Comparison of ENCODE assay signal across 8 cellular contexts in the genomic region with DNA sequence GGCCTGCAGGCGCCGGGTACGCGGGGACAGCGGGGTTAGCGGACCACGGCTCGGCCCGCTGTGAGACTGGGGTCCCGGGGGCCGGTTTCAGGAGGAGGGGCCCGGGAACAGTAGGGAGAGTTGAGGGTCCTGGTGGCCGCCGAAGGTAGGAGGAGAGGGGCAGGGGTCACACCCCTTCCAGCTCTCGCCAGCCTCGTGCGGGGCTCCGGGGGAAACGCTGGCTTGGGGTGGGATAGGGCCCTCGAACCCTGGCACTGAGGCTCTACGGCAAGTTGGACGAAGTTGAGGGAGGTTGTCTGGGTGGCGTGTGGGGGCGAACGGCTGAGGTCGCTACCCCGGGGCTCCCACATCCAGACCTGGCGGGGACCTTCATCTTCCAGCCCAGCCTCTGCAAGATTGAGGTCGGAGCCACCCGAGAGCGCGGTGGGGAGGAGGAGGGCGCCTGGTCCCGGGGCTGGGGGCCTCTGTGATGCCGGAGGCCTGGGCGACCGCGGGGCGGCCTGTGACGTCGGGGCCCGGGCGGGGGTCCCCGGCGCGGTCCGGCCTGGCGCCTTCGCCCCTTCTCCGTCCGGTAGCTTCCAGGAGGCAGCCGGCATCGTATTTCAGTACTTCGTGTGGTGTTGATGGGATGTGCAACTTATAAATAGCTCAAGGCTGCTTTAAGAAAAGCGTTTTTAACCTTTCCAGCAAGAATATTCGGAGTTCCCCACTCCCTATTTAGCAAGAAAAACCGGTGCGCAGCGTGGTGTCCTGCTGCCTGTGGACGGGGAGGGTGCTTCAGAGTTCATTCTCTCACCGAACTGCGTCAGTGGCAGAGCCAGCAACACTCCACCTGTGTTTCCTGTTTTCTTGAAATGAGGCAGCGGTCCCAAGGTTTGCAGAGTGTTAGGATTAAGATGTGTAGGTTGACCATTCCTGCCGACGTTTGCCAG. TPM values are rescaled to one million over a fixed set of nuclear protein-coding genes. Genes with fewer than 3 reads are reported as not detected.
A peak's percentile ranks its signal among the peaks of the same experiment; 100 is the strongest.
DNase-seq lines count a peak whose midpoint lies in the region; ATAC-seq and TF ChIP-seq lines count a peak whose summit lies in the region.

No MANE protein-coding gene starts in this region.

- CTCF ChIA-PET in Caco-2 (lab: Charles Lee) (interaction anchor here (0.5 to 1.6 kb wide), 4 partner anchors 9 to 193 kb away, joined by 3 to 4 read pairs (median 4); no protein-coding TSS in a partner anchor), HEK293 (lab: Yijun Ruan, JAX) (interaction anchor here (0.7 to 1.7 kb wide), 6 partner anchors 9 to 231 kb away, joined by 3 to 6 read pairs (median 3); no protein-coding TSS in a partner anchor)

- H3K4me3 ChIP-seq in Caco-2 (ENCODE audit: low read depth, low read length) (peak overlapping the region; percentile 89), HEK293 (ENCODE audit: low read depth, low read length) (peak overlapping the region; percentile 82), SJSA1 (peak overlapping the region; percentile 93), iPS-18c (ENCODE audit: insufficient read depth, low read depth, low read length) (peak overlapping the region; percentile 81), skin epidermis (peak overlapping the region; percentile 63 to 78 (median 68))

- TF ChIP-seq CTCF in Caco-2 (IDR thresholded peaks at IDR 0.05; ENCODE audit: insufficient read depth in 1 of 2, low read depth in 1 of 2, low read length in 1 of 2, severe bottlenecking in 1 of 2, unreplicated experiment in 1 of 2) (no peak), HEK293 (tag by site-specific recombination; IDR thresholded peaks at IDR 0.05) (no peak)

- H3K9me3 Mint-ChIP-seq in Caco-2 (ENCODE audit: unreplicated experiment), result no peaks in the 10 kb centered on the region

- POLR2A ChIA-PET in Caco-2 (lab: Charles Lee), result interaction anchor here (0.6 to 1.4 kb wide), 2 partner anchors 30 to 31 kb away, joined by 3 to 6 read pairs; no protein-coding TSS in a partner anchor
- POLR2A ChIA-PET in HEK293 (lab: Yijun Ruan, JAX), result interaction anchor here (0.6 to 2.2 kb wide), 3 partner anchors 30 to 35 kb away, joined by 5 to 10 read pairs (median 9); no protein-coding TSS in a partner anchor

- H3K36me3 ChIP-seq in Caco-2 (ENCODE audit: control insufficient read depth, insufficient read depth, low read length) (no peaks in the 10 kb centered on the region), HEK293 (ENCODE audit: control insufficient read depth in 2 of 2, insufficient read depth in 1 of 2, low read length in 2 of 2) (no peaks in the 10 kb centered on the region), SJSA1 (no peaks in the 10 kb centered on the region; the same call in 1 of the 2 replicates)

- BruUV-seq in Caco-2 (replicated peaks; lab: Mats Ljungman, UMichigan), result no TSS peak

- peak overlapping the region; percentile 93 for H3K4me3 Mint-ChIP-seq in Caco-2 (ENCODE audit: unreplicated experiment)

- H3K36me3 Mint-ChIP-seq in Caco-2 (ENCODE audit: insufficient read depth, unreplicated experiment), result peaks cover 21% of the 10 kb centered on the region

- H3K27ac ChIP-seq in HEK293 (ENCODE audit: extremely low read depth, low read depth, low read length), result peak overlapping the region; percentile 43; the same call in 1 of the 2 replicates
- H3K27ac ChIP-seq in SJSA1, result 0 out of 2 replicates have a peak overlapping the region, but pooled peaks have one; percentile 59
- peak overlapping the region in 19 of 21 experiments; percentile 42 to 85 (median 69) for H3K27ac ChIP-seq in skin epidermis

- intact Hi-C loops in Caco-2 (cut with micrococcal nuclease; ENCODE audit: unreplicated experiment), result loop anchor here (1.0 to 10.0 kb wide), 3 partner anchors 32 to 324 kb away; a partner anchor contains a TSS

- peak; percentile 52 to 55 for DNase-seq in Caco-2
- DNase-seq in SJSA1 (ENCODE audit: low read depth in 1 of 2, low spot score in 2 of 2), result peak; percentile 30 to 41
- peak; percentile 51 for DNase-seq in astrocyte of the hippocampus (ENCODE audit: low read depth, low spot score)

- ATAC-seq in HG02588 (IDR thresholded peaks at IDR 0.05; ENCODE audit: unreplicated experiment) (no peak), GM18907 (IDR thresholded peaks at IDR 0.05; ENCODE audit: unreplicated experiment) (no peak)

- 0 out of 2 replicates have a peak, but pooled peaks cover 3% of the 10 kb centered on the region for H3K4me1 ChIP-seq in Caco-2
- no peaks in the 10 kb centered on the region for H3K4me1 ChIP-seq in HEK293 (ENCODE audit: control insufficient read depth, insufficient read depth, low read length)
- peaks cover 7% of the 10 kb centered on the region for H3K4me1 ChIP-seq in SJSA1 (replicated peaks)

- H3K27me3 Mint-ChIP-seq in Caco-2 (ENCODE audit: insufficient read depth, unreplicated experiment), result no peaks in the 10 kb centered on the region

- peak overlapping the region; percentile 76 for H3K27ac Mint-ChIP-seq in Caco-2 (ENCODE audit: unreplicated experiment)

- peaks cover 12% of the 10 kb centered on the region for H3K4me1 Mint-ChIP-seq in Caco-2 (ENCODE audit: low read depth, unreplicated experiment)

- H3K9me3 ChIP-seq in Caco-2 (no peaks in the 10 kb centered on the region), HEK293 (ENCODE audit: control insufficient read depth, insufficient read depth, low read depth, low read length) (no peaks in the 10 kb centered on the region), SJSA1 (replicated peaks) (0 out of 2 replicates have a peak, but pooled peaks cover 2% of the 10 kb centered on the region), iPS-18c (ENCODE audit: control insufficient read depth, insufficient read depth, low read length) (no peaks in the 10 kb centered on the region)

- no peaks in the 10 kb centered on the region for H3K27me3 ChIP-seq in Caco-2 (replicated peaks; ENCODE audit: control insufficient read depth, insufficient read depth, low read length)
- no peaks in the 10 kb centered on the region for H3K27me3 ChIP-seq in SJSA1 (replicated peaks)

TF ChIP-seq in HEK293, 187 proteins besides CTCF, POLR2A, EP300 and RAD21 (continues in another document):
- TF ChIP-seq ZBTB8A (tag by site-specific recombination; IDR thresholded peaks at IDR 0.05) (0 out of 2 replicates have a peak, but pooled peaks have one; percentile 29), GLIS2 (tag by site-specific recombination; IDR thresholded peaks at IDR 0.05) (peak; percentile 74), ZNF670 (tag by site-specific recombination; IDR thresholded peaks at IDR 0.05; ENCODE audit: low read depth) (no peak), ZNF335 (tag by site-specific recombination; conservative IDR thresholded peaks at IDR 0.05) (peak; percentile 80), ZBTB17 (tag by site-specific recombination; IDR thresholded peaks at IDR 0.05) (peak; percentile 42), ZBTB20 (tag by site-specific recombination; IDR thresholded peaks at IDR 0.05) (peak; percentile 80), HOXD13 (CRISPR knock-in tag; IDR thresholded peaks at IDR 0.05; ENCODE audit: borderline replicate concordance) (no peak), TCF7L2 (IDR thresholded peaks at IDR 0.05; ENCODE audit: borderline replicate concordance, low read depth, low read length) (no peak), ZFHX2 (tag by site-specific recombination; conservative IDR thresholded peaks at IDR 0.05) (0 out of 2 replicates have a peak, but pooled peaks have one; percentile 19), ZNF660 (tag by site-specific recombination; IDR thresholded peaks at IDR 0.05) (peak; percentile 69)
- TF ChIP-seq, protein P1, sequence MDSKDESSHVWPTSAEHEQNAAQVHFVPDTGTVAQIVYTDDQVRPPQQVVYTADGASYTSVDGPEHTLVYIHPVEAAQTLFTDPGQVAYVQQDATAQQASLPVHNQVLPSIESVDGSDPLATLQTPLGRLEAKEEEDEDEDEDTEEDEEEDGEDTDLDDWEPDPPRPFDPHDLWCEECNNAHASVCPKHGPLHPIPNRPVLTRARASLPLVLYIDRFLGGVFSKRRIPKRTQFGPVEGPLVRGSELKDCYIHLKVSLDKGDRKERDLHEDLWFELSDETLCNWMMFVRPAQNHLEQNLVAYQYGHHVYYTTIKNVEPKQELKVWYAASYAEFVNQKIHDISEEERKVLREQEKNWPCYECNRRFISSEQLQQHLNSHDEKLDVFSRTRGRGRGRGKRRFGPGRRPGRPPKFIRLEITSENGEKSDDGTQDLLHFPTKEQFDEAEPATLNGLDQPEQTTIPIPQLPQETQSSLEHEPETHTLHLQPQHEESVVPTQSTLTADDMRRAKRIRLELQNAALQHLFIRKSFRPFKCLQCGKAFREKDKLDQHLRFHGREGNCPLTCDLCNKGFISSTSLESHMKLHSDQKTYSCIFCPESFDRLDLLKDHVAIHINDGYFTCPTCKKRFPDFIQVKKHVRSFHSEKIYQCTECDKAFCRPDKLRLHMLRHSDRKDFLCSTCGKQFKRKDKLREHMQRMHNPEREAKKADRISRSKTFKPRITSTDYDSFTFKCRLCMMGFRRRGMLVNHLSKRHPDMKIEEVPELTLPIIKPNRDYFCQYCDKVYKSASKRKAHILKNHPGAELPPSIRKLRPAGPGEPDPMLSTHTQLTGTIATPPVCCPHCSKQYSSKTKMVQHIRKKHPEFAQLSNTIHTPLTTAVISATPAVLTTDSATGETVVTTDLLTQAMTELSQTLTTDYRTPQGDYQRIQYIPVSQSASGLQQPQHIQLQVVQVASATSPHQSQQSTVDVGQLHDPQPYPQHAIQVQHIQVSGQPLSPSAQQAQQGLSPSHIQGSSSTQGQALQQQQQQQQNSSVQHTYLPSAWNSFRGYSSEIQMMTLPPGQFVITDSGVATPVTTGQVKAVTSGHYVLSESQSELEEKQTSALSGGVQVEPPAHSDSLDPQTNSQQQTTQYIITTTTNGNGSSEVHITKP (tag by site-specific recombination; IDR thresholded peaks at IDR 0.05), result peak; percentile 19; the same call in 1 of the 2 replicates
- TF ChIP-seq, protein P2, sequence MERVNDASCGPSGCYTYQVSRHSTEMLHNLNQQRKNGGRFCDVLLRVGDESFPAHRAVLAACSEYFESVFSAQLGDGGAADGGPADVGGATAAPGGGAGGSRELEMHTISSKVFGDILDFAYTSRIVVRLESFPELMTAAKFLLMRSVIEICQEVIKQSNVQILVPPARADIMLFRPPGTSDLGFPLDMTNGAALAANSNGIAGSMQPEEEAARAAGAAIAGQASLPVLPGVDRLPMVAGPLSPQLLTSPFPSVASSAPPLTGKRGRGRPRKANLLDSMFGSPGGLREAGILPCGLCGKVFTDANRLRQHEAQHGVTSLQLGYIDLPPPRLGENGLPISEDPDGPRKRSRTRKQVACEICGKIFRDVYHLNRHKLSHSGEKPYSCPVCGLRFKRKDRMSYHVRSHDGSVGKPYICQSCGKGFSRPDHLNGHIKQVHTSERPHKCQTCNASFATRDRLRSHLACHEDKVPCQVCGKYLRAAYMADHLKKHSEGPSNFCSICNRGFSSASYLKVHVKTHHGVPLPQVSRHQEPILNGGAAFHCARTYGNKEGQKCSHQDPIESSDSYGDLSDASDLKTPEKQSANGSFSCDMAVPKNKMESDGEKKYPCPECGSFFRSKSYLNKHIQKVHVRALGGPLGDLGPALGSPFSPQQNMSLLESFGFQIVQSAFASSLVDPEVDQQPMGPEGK (tag by site-specific recombination; IDR thresholded peaks at IDR 0.05), result peak; percentile 21; the same call in 1 of the 2 replicates

RNA-seq across cellular contexts. Expression of a gene that starts 0.9 kb away (rescaled TPM):
- total RNA-seq in Caco-2 (2022), result 24.8 and 26.7 TPM in 2 replicates
- total RNA-seq in SJSA1 (2014; rRNA removed; shearing (Covaris generic)), result 30.7 and 36.1 TPM in 2 replicates

RNA-seq across cellular contexts. Expression of a gene that starts 32.7 kb away (rescaled TPM):
- total RNA-seq in Caco-2 (2022), result 9.3 and 10.0 TPM in 2 replicates
- total RNA-seq in SJSA1 (2014; rRNA removed; shearing (Covaris generic)), result 45.4 and 55.5 TPM in 2 replicates
